8 cellular contexts compared by ENCODE assay signal in genomic region chr18:79679552-79680099, GRCh38. TPM values are rescaled to one million over a fixed set of nuclear protein-coding genes. Genes with fewer than 3 reads are reported as not detected.
A peak's percentile ranks its signal among the peaks of the same experiment; 100 is the strongest.
DNase-seq lines count a peak whose midpoint lies in the region; ATAC-seq and TF ChIP-seq lines count a peak whose summit lies in the region.

CTDP1 (plus strand) TSS chr18:79679803; CDS start chr18:79679948, 145 bp downstream.

- H3K9me3 ChIP-seq in uterus, result no peaks in the 10 kb centered on the region

- intact Hi-C loops in T-helper 1 cell treated with Interleukin-12 subunit alpha and Interleukin-12 subunit beta and Interleukin-4 antibody, amounts not matched to agents 30 ng/mL and 1 ng/mL, for 36 hours (cut with micrococcal nuclease), result loop anchor here (1.0 to 5.0 kb wide), 11 partner anchors 156 to 610 kb away; partner anchors contain the start of genes ADNP2, ATP9B, HSBP1L1 and RBFA
- intact Hi-C loops in uterus (cut with DNase I; ENCODE audit: low total_unique reads), result no loop called here

- H3K27ac ChIP-seq in rectal smooth muscle tissue (ENCODE audit: low read depth, low read length) (peak within 1 kb of the TSS; percentile 100), uterus (peak within 1 kb of the TSS; percentile 96 to 100)

- DNase-seq in NCI-H1436 treated with DMSO at 0.1 percent for 48 hours (lab: John Stamatoyannopoulos, UW), result peak; percentile 82
- peak in 48 of 58 donors; percentile 38 to 96 (median 92) for DNase-seq in anterior cingulate cortex (lab: John Stamatoyannopoulos, UW)
- DNase-seq in hepatic stellate cell (ENCODE audit: low spot score), result peak; percentile 94
- peak; percentile 87 to 89 for DNase-seq in uterus

- TF ChIP-seq POLR2A in uterus (IDR thresholded peaks at IDR 0.05), result peak in 1 of 2 donors; percentile 45

- ATAC-seq in GM18498 (IDR thresholded peaks at IDR 0.05; ENCODE audit: unreplicated experiment) (peak; percentile 69), HG02840 (IDR thresholded peaks at IDR 0.05; ENCODE audit: low FRiP score, unreplicated experiment) (peak; percentile 69)

- peaks cover 7% of the 10 kb centered on the region for H3K36me3 ChIP-seq in rectal smooth muscle tissue (ENCODE audit: control insufficient read depth, insufficient read depth, low read length)
- no peaks in the 10 kb centered on the region for H3K36me3 ChIP-seq in uterus

- H3K4me1 ChIP-seq in rectal smooth muscle tissue (ENCODE audit: control insufficient read depth, insufficient read depth, low read length) (peaks cover 18% of the 10 kb centered on the region), uterus (peaks cover 0 to 14% of the 10 kb centered on the region in 2 donors)

- peak in 2 of 4 experiments; percentile 6 to 41 for TF ChIP-seq CTCF in uterus (IDR thresholded peaks at IDR 0.05)

- peak within 1 kb of the TSS; percentile 87 for H3K9ac ChIP-seq in rectal smooth muscle tissue (ENCODE audit: low read length)

- H3K27me3 ChIP-seq in rectal smooth muscle tissue (ENCODE audit: control insufficient read depth, insufficient read depth, low read length) (no peaks in the 10 kb centered on the region), uterus (no peaks in the 10 kb centered on the region)

- H3K4me3 ChIP-seq in rectal smooth muscle tissue (ENCODE audit: low read length), result peak within 1 kb of the TSS; percentile 89
- peak within 1 kb of the TSS; percentile 71 to 85 for H3K4me3 ChIP-seq in uterus

RNA-seq across cellular contexts. Expression of gene CTDP1, which starts in this region (rescaled TPM):
- 35.1 and 37.5 TPM in 2 replicates for total RNA-seq in T-helper 1 cell treated with Interleukin-12 subunit alpha and Interleukin-12 subunit beta and Interleukin-4 antibody, amounts not matched to agents 30 ng/mL and 1 ng/mL, for 36 hours
- total RNA-seq in uterus, result 10 to 100 TPM in 3 of 4 donors, 1 to 10 TPM in 1; 6.2 to 22.5 (median 20.4) TPM

Comparison
In these comparisons a context has a peak if more than half of its experiments do, and no peak if none do; other contexts are left out.
1. Peak in every context shown above with its lines: DNase-seq, ATAC-seq, H3K4me3 ChIP-seq and H3K27ac ChIP-seq.